Comparison of ENCODE assay signal across 13 cellular contexts in genomic region chrX:12210196-12210815, GRCh38.
DNase-seq lines count a peak whose midpoint lies in the region; ATAC-seq, FAIRE-seq and TF ChIP-seq lines count a peak whose summit lies in the region.
"Had no signal": no experiment of that assay in that cellular context is flagged by ENCODE, and none has a peak within 500 bp of the region (broad histone marks: within the 10 kb centered on the region; RNA-seq: fewer than 3 reads in every experiment).

No MANE protein-coding gene starts in this region.

- no peak overlapping the region for H3K4me3 ChIP-seq in HepG2 (replicated peaks in 1 of 3; ENCODE audit: insufficient read depth in 1 of 3, low read depth in 2 of 3, low read length in 3 of 3)
- H3K4me3 ChIP-seq in kidney (ENCODE audit: low read length in 2 of 2) = no peak overlapping the region

- TF ChIP-seq EP300 in HepG2 (IDR thresholded peaks at IDR 0.05; ENCODE audit: low read depth in 2 of 2, low read length in 2 of 2) (no peak), HepG2 (CRISPR knock-in tag; IDR thresholded peaks at IDR 0.05; ENCODE audit: borderline replicate concordance) (no peak)

- no peaks in the 10 kb centered on the region for H3K27me3 ChIP-seq in foreskin keratinocyte
- H3K27me3 ChIP-seq in HepG2 (ENCODE audit: control insufficient read depth in 1 of 2, insufficient read depth in 2 of 2, low read length in 2 of 2) = no peaks in the 10 kb centered on the region

- 5% methylated on average over 3 of the region's 4 CpGs for WGBS in HepG2 (ENCODE audit: low lambda C conversion rate)

- H3K79me2 ChIP-seq in HepG2 (ENCODE audit: insufficient read depth, low read length) = no peaks in the 10 kb centered on the region

- H2AFZ ChIP-seq in HepG2 (ENCODE audit: low read length) = no peak overlapping the region

- no peak overlapping the region for H3K4me2 ChIP-seq in HepG2 (ENCODE audit: low read depth, low read length)

- H3K9ac ChIP-seq in HepG2 (ENCODE audit: insufficient read depth, low read depth, low read length) = no peak overlapping the region
- no peak overlapping the region for H3K9ac ChIP-seq in kidney (ENCODE audit: low read length in 2 of 2)

- POLR2A ChIA-PET in HepG2 (lab: Yijun Ruan, JAX) = no interaction called here

- no peaks in the 10 kb centered on the region for H4K20me1 ChIP-seq in HepG2 (ENCODE audit: insufficient read depth, low read length)

- H3K4me1 ChIP-seq in foreskin keratinocyte (peaks cover 4% of the 10 kb centered on the region), HepG2 (ENCODE audit: insufficient read depth, low read length) (no peaks in the 10 kb centered on the region), kidney (ENCODE audit: control insufficient read depth in 1 of 2, insufficient read depth in 1 of 2, low read depth in 1 of 2, low read length in 2 of 2) (no peaks in the 10 kb centered on the region)

- TF ChIP-seq CTCF in foreskin keratinocyte (conservative IDR thresholded peaks at IDR 0.05) (no peak), HepG2 (CRISPR knock-in tag; IDR thresholded peaks at IDR 0.05) (no peak), kidney (IDR thresholded peaks at IDR 0.05; ENCODE audit: borderline replicate concordance, extremely low read depth, insufficient read depth) (no peak)

- no peaks in the 10 kb centered on the region for H3K9me3 ChIP-seq in HepG2 (ENCODE audit: low read length)
- H3K9me3 ChIP-seq in kidney (ENCODE audit: control insufficient read depth in 1 of 2, low read length in 2 of 2) = no peaks in the 10 kb centered on the region

- FAIRE-seq in HepG2 (lab: Jason Lieb, UNC) (no peak), kidney (lab: Jason Lieb, UNC) (no peak)
- FAIRE-seq: colon had no signal

- ATAC-seq in SK-N-SH treated with all-trans-retinoic acid at 6 μM for 48 hours (peak; percentile 63), foreskin keratinocyte (peak; percentile 94), GM19452 (IDR thresholded peaks at IDR 0.05; ENCODE audit: unreplicated experiment) (no peak), HepG2 (no peak)
- ATAC-seq: T-cell had no signal

- no peak for TF ChIP-seq POLR2A in HepG2 (IDR thresholded peaks at IDR 0.05; ENCODE audit: insufficient read depth in 1 of 2, low read depth in 2 of 2, low read length in 2 of 2)

- no peak for TF ChIP-seq RAD21 in HepG2 (CRISPR knock-in tag; IDR thresholded peaks at IDR 0.05)

- DNase-seq in HCEC 1CT (peak; percentile 64), foreskin keratinocyte (peak; percentile 64 to 76), stromal cell of bone marrow (ENCODE audit: low read depth) (peak; percentile 80), HepG2 (ENCODE audit: low spot score) (no peak), DMS114 treated with DMSO at 0.1 percent for 48 hours (lab: John Stamatoyannopoulos, UW; ENCODE audit: unreplicated experiment) (no peak), kidney (no peak)
- DNase-seq: activated CD4-positive, alpha-beta memory T cell treated with anti-CD3 and anti-CD28 coated beads for 36 hours; activated naive CD4-positive, alpha-beta T cell; NCI-H69; T-cell had no signal

- CTCF ChIA-PET in HepG2 (lab: Yijun Ruan, JAX; ENCODE audit: low intra/inter-chr PET ratio, low total read pairs) = no interaction called here

- intact Hi-C loops in HepG2 (cut with micrococcal nuclease; ENCODE audit: unreplicated experiment) (no loop called here), kidney (cut with DNase I) (no loop called here)

- in situ Hi-C loops in HepG2 (cut with HindIII; ENCODE audit: extremely low pct_ligation_motif_present, low pct_unique_long_range_greater_than_20kb) = no loop called here

- H3K27ac ChIP-seq in foreskin keratinocyte (peak overlapping the region; percentile 82), HepG2 (ENCODE audit: extremely low read length, insufficient read depth, low read length) (no peak overlapping the region), kidney (ENCODE audit: low read depth in 2 of 2, low read length in 2 of 2) (no peak overlapping the region)

- H3K36me3 ChIP-seq in HepG2 (replicated peaks in 1 of 2; ENCODE audit: control insufficient read depth in 1 of 2, insufficient read depth in 2 of 2, low read length in 2 of 2) (no peaks in the 10 kb centered on the region), kidney (ENCODE audit: control insufficient read depth in 1 of 2, insufficient read depth in 2 of 2, low read length in 2 of 2) (no peaks in the 10 kb centered on the region)

- BruUV-seq in HepG2 (replicated peaks; lab: Mats Ljungman, UMichigan) = no TSS peak

TF ChIP-seq in SK-N-SH treated with all-trans-retinoic acid at 6 μM for 48 hours, 23 proteins besides CTCF, POLR2A, EP300 and RAD21 (continues in another document):
- no peak for TF ChIP-seq BACH2 (CRISPR knock-in tag; IDR thresholded peaks at IDR 0.05; ENCODE audit: borderline replicate concordance)
- TF ChIP-seq ESRRG (CRISPR knock-in tag; IDR thresholded peaks at IDR 0.05) = no peak
- no peak for TF ChIP-seq TCF4 (CRISPR knock-in tag; IDR thresholded peaks at IDR 0.05; ENCODE audit: borderline replicate concordance)
- TF ChIP-seq RARB (CRISPR knock-in tag; IDR thresholded peaks at IDR 0.05) = no peak
- no peak for TF ChIP-seq OSR1 (CRISPR knock-in tag; IDR thresholded peaks at IDR 0.05)
- TF ChIP-seq ZNF565 (CRISPR knock-in tag; conservative IDR thresholded peaks at IDR 0.05; ENCODE audit: low read depth) = no peak
- no peak for TF ChIP-seq ISL1 (CRISPR knock-in tag; IDR thresholded peaks at IDR 0.05)
- no peak for TF ChIP-seq ZNF70 (CRISPR knock-in tag; IDR thresholded peaks at IDR 0.05)
- TF ChIP-seq TSHZ2 (CRISPR knock-in tag; IDR thresholded peaks at IDR 0.05) = no peak
- no peak for TF ChIP-seq ZFP30 (CRISPR knock-in tag; IDR thresholded peaks at IDR 0.05)
- TF ChIP-seq ZC3H10 (CRISPR knock-in tag; IDR thresholded peaks at IDR 0.05) = no peak
- TF ChIP-seq ARNTL (CRISPR knock-in tag; IDR thresholded peaks at IDR 0.05; ENCODE audit: borderline replicate concordance, low read depth) = no peak

TF ChIP-seq in HepG2, 621 proteins besides CTCF, POLR2A, EP300 and RAD21:
- TF ChIP-seq IRF9 (CRISPR knock-in tag; IDR thresholded peaks at IDR 0.05; ENCODE audit: borderline replicate concordance) (no peak), ZNF788 (CRISPR knock-in tag; IDR thresholded peaks at IDR 0.05; ENCODE audit: borderline replicate concordance) (no peak), BRF2 (CRISPR knock-in tag; IDR thresholded peaks at IDR 0.05) (no peak), ZBTB20 (CRISPR knock-in tag; IDR thresholded peaks at IDR 0.05; ENCODE audit: borderline replicate concordance, low read depth) (no peak), ZBTB43 (CRISPR knock-in tag; conservative IDR thresholded peaks at IDR 0.05) (no peak), SRY (CRISPR knock-in tag; IDR thresholded peaks at IDR 0.05) (no peak), ZNF644 (CRISPR knock-in tag; IDR thresholded peaks at IDR 0.05; ENCODE audit: low read depth) (no peak), YEATS2 (CRISPR knock-in tag; IDR thresholded peaks at IDR 0.05; ENCODE audit: borderline replicate concordance) (no peak), ZNF75D (CRISPR knock-in tag; IDR thresholded peaks at IDR 0.05; ENCODE audit: borderline replicate concordance) (no peak), ETV5 (CRISPR knock-in tag; IDR thresholded peaks at IDR 0.05; ENCODE audit: borderline replicate concordance) (no peak), SMARCC2 (IDR thresholded peaks at IDR 0.05) (no peak), ZBTB1 (CRISPR knock-in tag; IDR thresholded peaks at IDR 0.05; ENCODE audit: borderline replicate concordance) (no peak), TBX3 (IDR thresholded peaks at IDR 0.05; ENCODE audit: borderline replicate concordance) (no peak)

Comparison
In these comparisons a context has a peak if more than half of its experiments do, and no peak if none do; other contexts are left out.
1. DNase-seq: peak in HCEC 1CT (single experiment), foreskin keratinocyte (2 of 2) and stromal cell of bone marrow (single experiment); none in HepG2 (single experiment), DMS114 treated with DMSO at 0.1 percent for 48 hours (single experiment) and kidney (single experiment).
2. ATAC-seq: peak in SK-N-SH treated with all-trans-retinoic acid at 6 μM for 48 hours (single experiment) and foreskin keratinocyte (single experiment); none in GM19452 (single experiment) and HepG2 (single experiment).